ENCODE assay signal across 8 cellular contexts in genomic region chr10:31083765-31084184, GRCh38. TPM values are rescaled to one million over a fixed set of nuclear protein-coding genes. Genes with fewer than 3 reads are reported as not detected.
DNase-seq lines count a peak whose midpoint lies in the region; FAIRE-seq and TF ChIP-seq lines count a peak whose summit lies in the region.

No MANE protein-coding gene starts in this region.

- TF ChIP-seq CTCF in D721Med (IDR thresholded peaks at IDR 0.05; ENCODE audit: insufficient read depth, missing control alignments) (peak; percentile 37), SK-N-SH (IDR thresholded peaks at IDR 0.05) (peak; percentile 58), hepatocyte (IDR thresholded peaks at IDR 0.05; ENCODE audit: poor library complexity) (peak; percentile 38)

- H4K20me1 ChIP-seq in SK-N-SH (ENCODE audit: insufficient read depth) (no peaks in the 10 kb centered on the region), hepatocyte (ENCODE audit: insufficient read depth, poor library complexity, severe bottlenecking) (no peaks in the 10 kb centered on the region)

- TF ChIP-seq RAD21 in SK-N-SH (IDR thresholded peaks at IDR 0.05; ENCODE audit: low read length) = peak; percentile 68

- no peaks in the 10 kb centered on the region for H3F3A ChIP-seq in SK-N-SH (replicated peaks; ENCODE audit: insufficient read depth)

- H3K79me2 ChIP-seq in SK-N-SH (ENCODE audit: insufficient read depth) = no peaks in the 10 kb centered on the region
- no peaks in the 10 kb centered on the region for H3K79me2 ChIP-seq in hepatocyte

- no peak overlapping the region for H3K9ac ChIP-seq in SK-N-SH

- FAIRE-seq in D721Med (lab: Jason Lieb, UNC) = peak; percentile 51

- no peak for TF ChIP-seq EP300 in SK-N-SH (IDR thresholded peaks at IDR 0.05; ENCODE audit: borderline replicate concordance in 1 of 2, low read depth in 1 of 2, low read length in 1 of 2)

- H3K27me3 ChIP-seq in SK-N-SH (ENCODE audit: insufficient read depth) (no peaks in the 10 kb centered on the region), hepatocyte (no peaks in the 10 kb centered on the region)

- H3K4me3 ChIP-seq in SK-N-SH (ENCODE audit: low read depth in 2 of 2, low read length in 1 of 2) = 0 out of 4 replicates have a peak overlapping the region, but pooled peaks of 1 of the 2 experiments have one; percentile 9
- H3K4me3 ChIP-seq in hepatocyte = no peak overlapping the region

- no peak overlapping the region for H3K4me2 ChIP-seq in SK-N-SH
- no peak overlapping the region for H3K4me2 ChIP-seq in hepatocyte

- WGBS in SK-N-SH (ENCODE audit: low lambda C conversion rate) = 58% methylated on average over 6 of the region's 6 CpGs
- 65% methylated on average over 6 of the region's 6 CpGs for WGBS in hepatocyte (ENCODE audit: low lambda C conversion rate, missing lambda C conversion rate)

- H2AFZ ChIP-seq in SK-N-SH (ENCODE audit: low read depth) = 0 out of 2 replicates have a peak overlapping the region, but pooled peaks have one; percentile 58
- no peak overlapping the region for H2AFZ ChIP-seq in hepatocyte

- POLR2A ChIA-PET in SK-N-SH (lab: Yijun Ruan, JAX) = no interaction called here

- H3K36me3 ChIP-seq in KOPT-K1 (ENCODE audit: insufficient read depth, low read length) (no peaks in the 10 kb centered on the region), SK-N-SH (replicated peaks in 1 of 2; ENCODE audit: control insufficient read depth in 1 of 2, insufficient read depth in 2 of 2, low read length in 1 of 2) (no peaks in the 10 kb centered on the region), hepatocyte (replicated peaks; ENCODE audit: insufficient read depth, low read depth) (no peaks in the 10 kb centered on the region)

- H3K4me1 ChIP-seq in SK-N-SH (ENCODE audit: control insufficient read depth in 1 of 2, insufficient read depth in 2 of 2, low read depth in 1 of 2, low read length in 1 of 2) = no peaks in the 10 kb centered on the region; a peak in 1 of 4 replicates
- H3K4me1 ChIP-seq in hepatocyte (ENCODE audit: insufficient read depth) = no peaks in the 10 kb centered on the region

- H3K9me2 ChIP-seq in SK-N-SH = no peaks in the 10 kb centered on the region
- H3K9me2 ChIP-seq in hepatocyte (replicated peaks; ENCODE audit: insufficient read depth) = no peaks in the 10 kb centered on the region

- CTCF ChIA-PET in SK-N-SH (lab: Yijun Ruan, JAX) = interaction anchor here (0.7 to 1.6 kb wide), 7 partner anchors 13 to 738 kb away, joined by 3 to 6 read pairs (median 3); partner anchors contain the start of gene ZNF438

- DNase-seq in D721Med (ENCODE audit: insufficient read length, low spot score) (no peak), SK-N-SH (peak; percentile 47), hepatocyte (ENCODE audit: low spot score) (peak; percentile 42), NCI-H510A treated with DMSO at 0.1 percent for 48 hours (lab: John Stamatoyannopoulos, UW) (no peak), occipital lobe (lab: John Stamatoyannopoulos, UW) (no peak)
- peak; percentile 59 for DNase-seq in activated naive CD4-positive, alpha-beta T cell treated with Interleukin-2 at 50 U/mL for 16 hours
- peak; percentile 74 for DNase-seq in stimulated activated CD4-positive, alpha-beta T cell treated with anti-CD3 and anti-CD28 coated beads, Interleukin-1b, Interleukin-23, amount 100 ng/mL, for 48 hours

- H3K27ac ChIP-seq in KOPT-K1 (ENCODE audit: low read depth, low read length, poor library complexity, severe bottlenecking) = peak overlapping the region; percentile 54
- H3K27ac ChIP-seq in SK-N-SH (ENCODE audit: low read depth in 2 of 2, low read length in 1 of 2) = no peak overlapping the region
- H3K27ac ChIP-seq in hepatocyte = no peak overlapping the region

- H3K9me3 ChIP-seq in KOPT-K1 (ENCODE audit: insufficient read depth, low read length, poor library complexity, severe bottlenecking) = no peaks in the 10 kb centered on the region
- H3K9me3 ChIP-seq in SK-N-SH = no peaks in the 10 kb centered on the region
- H3K9me3 ChIP-seq in hepatocyte (ENCODE audit: low read depth) = no peaks in the 10 kb centered on the region

TF ChIP-seq in SK-N-SH, 30 proteins besides CTCF, POLR2A, EP300 and RAD21 (continues in another document):
- TF ChIP-seq RFX5 (IDR thresholded peaks at IDR 0.05; ENCODE audit: low read length) (no peak), NFIC (IDR thresholded peaks at IDR 0.05; ENCODE audit: borderline replicate concordance) (no peak), RCOR1 (IDR thresholded peaks at IDR 0.05; ENCODE audit: low read length) (no peak), TAF1 (IDR thresholded peaks at IDR 0.05; ENCODE audit: borderline replicate concordance, low read depth, low read length) (no peak), USF2 (IDR thresholded peaks at IDR 0.05; ENCODE audit: borderline replicate concordance, low read depth, low read length) (peak; percentile 3; the same call in 1 of the 2 replicates), POLR2AphosphoS5 (IDR thresholded peaks at IDR 0.05; ENCODE audit: low read depth, low read length) (no peak), CHD2 (IDR thresholded peaks at IDR 0.05; ENCODE audit: low read length, partially characterized antibody) (no peak), SMC3 (IDR thresholded peaks at IDR 0.05; ENCODE audit: low read depth, low read length) (peak; percentile 58), EZH2phosphoT487 (IDR thresholded peaks at IDR 0.05; ENCODE audit: borderline replicate concordance, low read depth) (no peak), IRF3 (IDR thresholded peaks at IDR 0.05; ENCODE audit: low read depth, low read length) (no peak), GABPA (IDR thresholded peaks at IDR 0.05; ENCODE audit: low read depth) (no peak), MEF2A (IDR thresholded peaks at IDR 0.05; ENCODE audit: borderline replicate concordance, low read depth) (no peak), JUND (IDR thresholded peaks at IDR 0.05) (no peak), PBX3 (IDR thresholded peaks at IDR 0.05) (no peak), ZBTB33 (IDR thresholded peaks at IDR 0.05; ENCODE audit: borderline replicate concordance, low read depth) (no peak), NRF1 (IDR thresholded peaks at IDR 0.05; ENCODE audit: low read depth, low read length) (no peak), FOSL2 (IDR thresholded peaks at IDR 0.05; ENCODE audit: borderline replicate concordance, low read depth) (no peak), FOXJ3 (CRISPR knock-in tag; IDR thresholded peaks at IDR 0.05) (no peak), GATA2 (CRISPR knock-in tag; IDR thresholded peaks at IDR 0.05) (no peak), MAX (IDR thresholded peaks at IDR 0.05; ENCODE audit: low read depth) (peak; percentile 83), FOXM1 (IDR thresholded peaks at IDR 0.05; ENCODE audit: low read depth) (no peak), TCF12 (IDR thresholded peaks at IDR 0.05) (no peak), ELF1 (IDR thresholded peaks at IDR 0.05) (no peak; the same call in 1 of the 2 replicates), YY1 (IDR thresholded peaks at IDR 0.05; ENCODE audit: low read depth) (no peak), RXRA (IDR thresholded peaks at IDR 0.05; ENCODE audit: borderline replicate concordance, low read depth) (no peak)

RNA-seq across cellular contexts. Expression of gene ZNF438, which starts 52.1 kb away (rescaled TPM):
- polyA plus RNA-seq in SK-N-SH (2012; rRNA removed) = 2.1 and 2.5 TPM in 2 replicates
- polyA plus RNA-seq in SK-N-SH (2012; cell fraction: cytosol; rRNA removed) = 2.4 and 2.6 TPM in 2 replicates
- polyA plus RNA-seq in SK-N-SH (2012; cell fraction: nucleus; rRNA removed) = 2.1 and 3.4 TPM in 2 replicates
- total RNA-seq in hepatocyte = 3.2 and 5.0 TPM in 2 replicates
- polyA plus RNA-seq in hepatocyte = 2.3 and 3.8 TPM in 2 replicates
- 3.9 TPM for total RNA-seq in occipital lobe

Comparison
In these comparisons a context has a peak if more than half of its experiments do, and no peak if none do; other contexts are left out.
1. DNase-seq: peak in SK-N-SH (single experiment), activated naive CD4-positive, alpha-beta T cell treated with Interleukin-2 at 50 U/mL for 16 hours (single experiment), hepatocyte (single experiment) and stimulated activated CD4-positive, alpha-beta T cell treated with anti-CD3 and anti-CD28 coated beads, Interleukin-1b, Interleukin-23, amount 100 ng/mL, for 48 hours (single experiment); none in D721Med (single experiment), NCI-H510A treated with DMSO at 0.1 percent for 48 hours (single experiment) and occipital lobe (single experiment).
2. Peak in every context shown above with its lines, with median percentiles within 50 percentile points of each other: CTCF ChIP-seq.